Comparison of ENCODE assay signal across 1 cellular context in the genomic region with DNA sequence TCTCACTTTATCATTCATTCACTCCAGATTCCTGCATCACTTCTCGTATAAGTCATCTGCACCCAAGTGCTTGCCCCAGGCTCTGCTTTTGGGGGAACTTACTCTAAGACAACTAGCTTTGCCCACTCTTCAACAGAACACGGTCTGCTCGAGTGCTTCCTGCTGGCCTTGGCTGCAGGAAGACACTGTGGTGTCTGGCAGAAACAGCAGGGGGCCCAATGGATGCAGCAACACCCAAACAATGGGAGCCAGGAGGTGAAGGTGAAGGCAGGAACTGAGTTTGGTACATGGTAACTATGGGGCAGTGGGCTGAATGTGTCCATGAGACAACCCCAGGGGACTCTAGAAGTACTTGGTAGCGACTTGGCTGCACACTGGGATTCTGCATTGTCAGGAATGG.
TF ChIP-seq lines count a peak whose summit lies in the region.

No MANE protein-coding gene starts in this region.

TF ChIP-seq in SK-N-SH treated with all-trans-retinoic acid at 6 μM for 48 hours, 23 proteins besides CTCF, POLR2A, EP300 and RAD21 (continued from another document):
- TF ChIP-seq, protein P1, sequence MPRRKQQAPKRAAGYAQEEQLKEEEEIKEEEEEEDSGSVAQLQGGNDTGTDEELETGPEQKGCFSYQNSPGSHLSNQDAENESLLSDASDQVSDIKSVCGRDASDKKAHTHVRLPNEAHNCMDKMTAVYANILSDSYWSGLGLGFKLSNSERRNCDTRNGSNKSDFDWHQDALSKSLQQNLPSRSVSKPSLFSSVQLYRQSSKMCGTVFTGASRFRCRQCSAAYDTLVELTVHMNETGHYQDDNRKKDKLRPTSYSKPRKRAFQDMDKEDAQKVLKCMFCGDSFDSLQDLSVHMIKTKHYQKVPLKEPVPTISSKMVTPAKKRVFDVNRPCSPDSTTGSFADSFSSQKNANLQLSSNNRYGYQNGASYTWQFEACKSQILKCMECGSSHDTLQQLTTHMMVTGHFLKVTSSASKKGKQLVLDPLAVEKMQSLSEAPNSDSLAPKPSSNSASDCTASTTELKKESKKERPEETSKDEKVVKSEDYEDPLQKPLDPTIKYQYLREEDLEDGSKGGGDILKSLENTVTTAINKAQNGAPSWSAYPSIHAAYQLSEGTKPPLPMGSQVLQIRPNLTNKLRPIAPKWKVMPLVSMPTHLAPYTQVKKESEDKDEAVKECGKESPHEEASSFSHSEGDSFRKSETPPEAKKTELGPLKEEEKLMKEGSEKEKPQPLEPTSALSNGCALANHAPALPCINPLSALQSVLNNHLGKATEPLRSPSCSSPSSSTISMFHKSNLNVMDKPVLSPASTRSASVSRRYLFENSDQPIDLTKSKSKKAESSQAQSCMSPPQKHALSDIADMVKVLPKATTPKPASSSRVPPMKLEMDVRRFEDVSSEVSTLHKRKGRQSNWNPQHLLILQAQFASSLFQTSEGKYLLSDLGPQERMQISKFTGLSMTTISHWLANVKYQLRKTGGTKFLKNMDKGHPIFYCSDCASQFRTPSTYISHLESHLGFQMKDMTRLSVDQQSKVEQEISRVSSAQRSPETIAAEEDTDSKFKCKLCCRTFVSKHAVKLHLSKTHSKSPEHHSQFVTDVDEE (CRISPR knock-in tag; IDR thresholded peaks at IDR 0.05), result no peak
- TF ChIP-seq ISL1 (CRISPR knock-in tag; IDR thresholded peaks at IDR 0.05) (no peak), ZC3H10 (CRISPR knock-in tag; IDR thresholded peaks at IDR 0.05) (no peak)
